9 cellular contexts compared by ENCODE assay signal in the genomic region with DNA sequence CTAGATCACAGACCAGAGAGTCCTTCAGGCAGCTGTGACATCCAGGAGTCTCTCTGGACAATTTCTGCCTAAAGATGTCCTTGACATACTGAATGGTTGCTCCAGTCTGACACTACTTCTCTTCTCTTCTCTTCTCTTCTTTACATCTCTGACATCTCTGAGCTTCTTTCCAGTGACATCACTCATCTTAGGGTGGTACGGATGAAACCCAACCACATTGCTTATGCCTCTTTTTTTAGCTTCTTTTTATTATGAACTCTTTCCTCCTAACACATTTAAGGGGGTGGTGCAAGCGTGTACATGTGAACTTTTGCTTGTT. TPM values are rescaled to one million over a fixed set of nuclear protein-coding genes. Genes with fewer than 3 reads are reported as not detected.
DNase-seq lines count a peak whose midpoint lies in the region; ATAC-seq and TF ChIP-seq lines count a peak whose summit lies in the region.
"Had no signal": no experiment of that assay in that cellular context is flagged by ENCODE, and none has a peak within 500 bp of the region (broad histone marks: within the 10 kb centered on the region; RNA-seq: fewer than 3 reads in every experiment).

No MANE protein-coding gene starts in this region.

- DNase-seq in CD4-positive, CD25-positive, alpha-beta regulatory T cell, result peak in 1 of 3 donors; percentile 53
- DNase-seq in esophagus muscularis mucosa (ENCODE audit: extremely low spot score) (no peak), SKM-1 treated with dmso at 0.1 percent for 144 hours (lab: John Stamatoyannopoulos, UW; ENCODE audit: unreplicated experiment) (no peak), mucosa of descending colon (no peak), BE2C (no peak), NCI-H1694 (lab: John Stamatoyannopoulos, UW) (no peak)
- DNase-seq: NCI-H526 had no signal

- H3K27ac ChIP-seq in CD4-positive, CD25-positive, alpha-beta regulatory T cell (ENCODE audit: insufficient read depth, low read length, poor library complexity, severe bottlenecking), result no peak overlapping the region
- H3K27ac ChIP-seq in esophagus muscularis mucosa (replicated peaks in 1 of 4), result peak overlapping the region; percentile 38 to 67 (median 52)

- 49% methylated on average over 2 of the region's 2 CpGs for WGBS in esophagus muscularis mucosa

- no peaks in the 10 kb centered on the region for H3K36me3 ChIP-seq in CD4-positive, CD25-positive, alpha-beta regulatory T cell (ENCODE audit: control insufficient read depth, insufficient read depth, low read length)
- H3K36me3 ChIP-seq in esophagus muscularis mucosa, result no peaks in the 10 kb centered on the region
- no peaks in the 10 kb centered on the region for H3K36me3 ChIP-seq in mucosa of descending colon (ENCODE audit: low read depth)
- no peaks in the 10 kb centered on the region for H3K36me3 ChIP-seq in BE2C

- H3K36me3 Mint-ChIP-seq in CD4-positive, CD25-positive, alpha-beta regulatory T cell, result no peaks in the 10 kb centered on the region

- no peak for TF ChIP-seq CTCF in esophagus muscularis mucosa (IDR thresholded peaks at IDR 0.05)
- no peak for TF ChIP-seq CTCF in mucosa of descending colon (IDR thresholded peaks at IDR 0.05)
- TF ChIP-seq CTCF in BE2C (IDR thresholded peaks at IDR 0.05; ENCODE audit: low read depth, low read length), result no peak

- peak overlapping the region; percentile 1 to 85 (median 59) for H3K4me3 Mint-ChIP-seq in CD4-positive, CD25-positive, alpha-beta regulatory T cell

- no peaks in the 10 kb centered on the region for H3K27me3 Mint-ChIP-seq in CD4-positive, CD25-positive, alpha-beta regulatory T cell

- no peak for TF ChIP-seq POLR2A in esophagus muscularis mucosa (IDR thresholded peaks at IDR 0.05; ENCODE audit: low read depth)

- no peak for TF ChIP-seq EP300 in esophagus muscularis mucosa (IDR thresholded peaks at IDR 0.05)

- H3K27ac Mint-ChIP-seq in CD4-positive, CD25-positive, alpha-beta regulatory T cell, result peak overlapping the region; percentile 63 to 74 (median 73)

- H3K9me3 Mint-ChIP-seq in CD4-positive, CD25-positive, alpha-beta regulatory T cell, result peaks cover 0 to 4% (median 3%) of the 10 kb centered on the region in 7 donors

- intact Hi-C loops in esophagus muscularis mucosa (cut with DNase I) (no loop called here), mucosa of descending colon (cut with DNase I, micrococcal nuclease) (no loop called here)

- H3K27me3 ChIP-seq in CD4-positive, CD25-positive, alpha-beta regulatory T cell (ENCODE audit: control insufficient read depth, insufficient read depth, low read length), result no peaks in the 10 kb centered on the region
- H3K27me3 ChIP-seq in esophagus muscularis mucosa (no peaks in the 10 kb centered on the region), BE2C (no peaks in the 10 kb centered on the region)

- H3K4me1 ChIP-seq in CD4-positive, CD25-positive, alpha-beta regulatory T cell (ENCODE audit: control insufficient read depth, insufficient read depth, low read length, poor library complexity, severe bottlenecking), result peaks cover 21% of the 10 kb centered on the region
- H3K4me1 ChIP-seq in esophagus muscularis mucosa (peaks cover 6 to 17% (median 15%) of the 10 kb centered on the region in 4 donors), mucosa of descending colon (ENCODE audit: low read depth) (no peaks in the 10 kb centered on the region), BE2C (peaks cover 9% of the 10 kb centered on the region; the same call in 1 of the 2 replicates)

- no peaks in the 10 kb centered on the region for H3K9me3 ChIP-seq in CD4-positive, CD25-positive, alpha-beta regulatory T cell (ENCODE audit: control insufficient read depth in 2 of 2, low read length in 2 of 2)
- H3K9me3 ChIP-seq in esophagus muscularis mucosa (peaks cover 0 to 8% (median 0%) of the 10 kb centered on the region in 4 donors), mucosa of descending colon (peaks cover 6% of the 10 kb centered on the region), BE2C (no peaks in the 10 kb centered on the region)

- ATAC-seq in CD4-positive, CD25-positive, alpha-beta regulatory T cell (ENCODE audit: low read depth in 2 of 2), result peak; percentile 14 to 43
- peak; percentile 11 for ATAC-seq in GM19455 (IDR thresholded peaks at IDR 0.05; ENCODE audit: unreplicated experiment)
- ATAC-seq in HG03442 (IDR thresholded peaks at IDR 0.05; ENCODE audit: unreplicated experiment), result peak; percentile 5
- ATAC-seq in mucosa of descending colon, result no peak

- H3K4me3 ChIP-seq in CD4-positive, CD25-positive, alpha-beta regulatory T cell (ENCODE audit: low read depth, low read length), result peak overlapping the region; percentile 58
- H3K4me3 ChIP-seq in esophagus muscularis mucosa, result peak overlapping the region in 1 of 4 donors; percentile 29
- no peak overlapping the region for H3K4me3 ChIP-seq in mucosa of descending colon
- no peak overlapping the region for H3K4me3 ChIP-seq in BE2C (ENCODE audit: low read depth, low read length)

- peaks cover 22 to 26% (median 24%) of the 10 kb centered on the region in 4 donors for H3K4me1 Mint-ChIP-seq in CD4-positive, CD25-positive, alpha-beta regulatory T cell

RNA-seq across cellular contexts. Expression of a gene that starts 39.4 kb away (rescaled TPM):
- 63.4 TPM for total RNA-seq in CD4-positive, CD25-positive, alpha-beta regulatory T cell
- polyA plus RNA-seq in CD4-positive, CD25-positive, alpha-beta regulatory T cell, result 100 to 1,000 TPM in 2 of 4 donors, 10 to 100 TPM in 2; 96.8 to 112 (median 102) TPM
- 10 to 100 TPM; 32.3 to 50.1 (median 36.4) TPM for total RNA-seq in esophagus muscularis mucosa
- total RNA-seq in mucosa of descending colon, result 10 to 100 TPM; 39.3 to 59.8 (median 53.5) TPM
- 10.5 TPM for polyA plus RNA-seq in BE2C (2012; ENCODE audit: insufficient read depth, insufficient read length, low read depth)
